In the genomic region with DNA sequence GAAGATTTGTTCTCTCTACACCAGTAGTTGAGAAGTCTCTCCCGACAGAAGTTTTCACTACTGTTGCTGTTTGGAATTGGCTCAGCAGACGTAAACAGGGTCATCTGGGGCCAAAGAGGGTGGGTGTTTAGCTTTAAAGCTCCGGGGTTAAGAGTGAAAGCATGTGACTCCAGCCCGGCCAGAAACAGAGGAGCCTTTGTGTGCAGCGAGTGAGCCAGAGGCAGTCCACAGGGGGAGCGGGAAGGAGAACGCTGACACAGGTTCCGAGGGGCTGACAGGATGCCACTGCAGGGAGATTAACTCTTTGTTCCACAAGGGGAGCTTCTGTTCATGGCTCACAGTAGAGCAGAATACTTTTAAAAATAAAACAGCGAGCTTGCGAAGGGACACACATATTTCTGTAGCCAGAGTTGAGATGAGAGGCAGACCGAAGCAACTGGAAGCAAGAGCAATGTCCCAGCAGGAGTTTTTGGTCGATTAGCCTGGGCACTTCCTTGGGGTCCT, we compare ENCODE assay signal across 8 cellular contexts. TPM values are rescaled to one million over a fixed set of nuclear protein-coding genes. Genes with fewer than 3 reads are reported as not detected.
DNase-seq lines count a peak whose midpoint lies in the region; ATAC-seq and TF ChIP-seq lines count a peak whose summit lies in the region.

No MANE protein-coding gene starts in this region.

- no peak for TF ChIP-seq POLR2A in GM18505 (IDR thresholded peaks at IDR 0.05; ENCODE audit: borderline replicate concordance, extremely low read depth, insufficient read depth, insufficient read length)

- ATAC-seq in GM18505 (IDR thresholded peaks at IDR 0.05; ENCODE audit: unreplicated experiment) (no peak), HG03571 (IDR thresholded peaks at IDR 0.05; ENCODE audit: unreplicated experiment) (no peak), HG02981 (IDR thresholded peaks at IDR 0.05; ENCODE audit: unreplicated experiment) (no peak)

- DNase-seq in CD14-positive monocyte (ENCODE audit: low spot score) (no peak), HuH-7 (ENCODE audit: low spot score) (peak; percentile 77), cardiac septum (ENCODE audit: low spot score) (peak; percentile 90), occipital lobe (lab: John Stamatoyannopoulos, UW) (peak; percentile 58)

- intact Hi-C loops in CD14-positive monocyte (cut with micrococcal nuclease) (loop anchor here in 1 of 2 donors (2.0 to 5.0 kb wide), 2 partner anchors 13 to 34 kb away; no protein-coding TSS in a partner anchor), cardiac septum (cut with DNase I) (loop anchor here (2.0 kb wide), 1 partner anchor 17 kb away; no protein-coding TSS in a partner anchor)

- peak overlapping the region; percentile 70 to 96 (median 83) for H3K27ac Mint-ChIP-seq in CD14-positive monocyte
- peak overlapping the region; percentile 58 for H3K27ac Mint-ChIP-seq in activated naive CD8-positive, alpha-beta T cell

- peak overlapping the region; percentile 86 to 87 for H3K4me3 Mint-ChIP-seq in CD14-positive monocyte
- peak overlapping the region; percentile 74 for H3K4me3 Mint-ChIP-seq in activated naive CD8-positive, alpha-beta T cell

- H3K27me3 Mint-ChIP-seq in CD14-positive monocyte (ENCODE audit: low read depth in 3 of 3) = peaks cover 3 to 4% (median 4%) of the 10 kb centered on the region in 3 donors
- H3K27me3 Mint-ChIP-seq in activated naive CD8-positive, alpha-beta T cell = peaks cover 15% of the 10 kb centered on the region

- H3K9me3 Mint-ChIP-seq in CD14-positive monocyte = peaks cover 0 to 2% (median 0%) of the 10 kb centered on the region in 7 donors
- no peaks in the 10 kb centered on the region for H3K9me3 Mint-ChIP-seq in activated naive CD8-positive, alpha-beta T cell (ENCODE audit: low read depth)

- peaks cover 33% of the 10 kb centered on the region for H3K4me1 Mint-ChIP-seq in CD14-positive monocyte
- H3K4me1 Mint-ChIP-seq in activated naive CD8-positive, alpha-beta T cell (ENCODE audit: low read depth) = peaks cover 33% of the 10 kb centered on the region

- TF ChIP-seq CTCF in CD14-positive monocyte (IDR thresholded peaks at IDR 0.05) = no peak

- peaks cover 0 to 2% of the 10 kb centered on the region in 2 donors for H3K36me3 Mint-ChIP-seq in CD14-positive monocyte
- no peaks in the 10 kb centered on the region for H3K36me3 Mint-ChIP-seq in activated naive CD8-positive, alpha-beta T cell

RNA-seq across cellular contexts. Expression of a gene that starts 26.9 kb away (rescaled TPM):
- polyA plus RNA-seq in CD14-positive monocyte = 1 to 10 TPM; 5.6 to 6.5 TPM
- 1.1 TPM for total RNA-seq in cardiac septum
- total RNA-seq in occipital lobe = 4.2 TPM

RNA-seq across cellular contexts. Expression of a gene that starts 42.8 kb away (rescaled TPM):
- polyA plus RNA-seq in CD14-positive monocyte = 100 to 1,000 TPM; 525 to 548 TPM
- total RNA-seq in cardiac septum = 168 TPM
- total RNA-seq in occipital lobe = 112 TPM
